In genomic region chr11:31844351-31844750, GRCh38 we compare ENCODE assay signal across 18 cellular contexts. TPM values are rescaled to one million over a fixed set of nuclear protein-coding genes. Genes with fewer than 3 reads are reported as not detected.
"Had no signal": no experiment of that assay in that cellular context is flagged by ENCODE, and none has a peak within 500 bp of the region (broad histone marks: within the 10 kb centered on the region; RNA-seq: fewer than 3 reads in every experiment).

No MANE protein-coding gene starts in this region.

- H3K36me3 Mint-ChIP-seq: memory B cell; naive thymus-derived CD8-positive, alpha-beta T cell had no signal

- DNase-seq: activated naive CD4-positive, alpha-beta T cell treated with Interleukin-2 at 50 U/mL for 16 hours; hippocampal formation; left ventricle myocardium inferior; naive thymus-derived CD8-positive, alpha-beta T cell; posterior cingulate gyrus; stimulated activated CD4-positive, alpha-beta T cell treated with anti-CD3 and anti-CD28 coated beads, Interleukin-4, amount 100 ng/mL, for 4 hours; stimulated activated CD8-positive, alpha-beta memory T cell treated with anti-CD3 and anti-CD28 coated beads, Interleukin-4, amount 100 ng/mL, for 48 hours; stimulated activated naive CD8-positive, alpha-beta T cell treated with anti-CD3 and anti-CD28 coated beads, Interleukin-15, Interleukin-2, amounts not matched to agents 100 U/mL and 50 U/mL, for 24 hours; trophoblast cell had no signal

- H3K4me1 ChIP-seq: ascending aorta, left ventricle myocardium inferior, right atrium auricular region, suprapubic skin had no signal

- H3K27ac ChIP-seq: ascending aorta, cardiac muscle cell, left ventricle myocardium inferior, right atrium auricular region, skin epidermis, suprapubic skin had no signal

- H3K27ac Mint-ChIP-seq: memory B cell; naive thymus-derived CD8-positive, alpha-beta T cell had no signal

- H3K36me3 ChIP-seq: ascending aorta, cardiac muscle cell, left ventricle myocardium inferior, right atrium auricular region, suprapubic skin had no signal

- H3K9me3 ChIP-seq: ascending aorta, left ventricle myocardium inferior, right atrium auricular region, suprapubic skin had no signal

- H3K4me3 Mint-ChIP-seq: memory B cell; naive thymus-derived CD8-positive, alpha-beta T cell had no signal

- H3K9me3 Mint-ChIP-seq: memory B cell; naive thymus-derived CD8-positive, alpha-beta T cell had no signal

- H3K4me1 Mint-ChIP-seq: memory B cell; naive thymus-derived CD8-positive, alpha-beta T cell had no signal

- ATAC-seq: activated CD4-positive, CD25-positive, alpha-beta regulatory T cell treated with anti-CD3 and anti-CD28 coated beads, Interleukin-2, amount 50 U/mL, for 24 hours; naive thymus-derived CD8-positive, alpha-beta T cell; stimulated activated naive CD8-positive, alpha-beta T cell treated with anti-CD3 and anti-CD28 coated beads, Interleukin-15, Interleukin-2, amounts not matched to agents 100 U/mL and 50 U/mL, for 24 hours had no signal

- H3K27me3 ChIP-seq: ascending aorta, right atrium auricular region had no signal

- H3K4me3 ChIP-seq: ascending aorta, cardiac muscle cell, left ventricle myocardium inferior, right atrium auricular region, skin epidermis, suprapubic skin had no signal

RNA-seq across cellular contexts. Expression of gene PAX6, which starts 33.2 kb away (rescaled TPM):
- total RNA-seq: activated CD8-positive, alpha-beta memory T cell treated with anti-CD3 and anti-CD28 coated beads for 36 hours; ascending aorta; glomerular endothelial cell; left ventricle myocardium inferior; naive thymus-derived CD8-positive, alpha-beta T cell; right atrium auricular region had no signal
